ENCODE assay signal across 15 cellular contexts in the genomic region with DNA sequence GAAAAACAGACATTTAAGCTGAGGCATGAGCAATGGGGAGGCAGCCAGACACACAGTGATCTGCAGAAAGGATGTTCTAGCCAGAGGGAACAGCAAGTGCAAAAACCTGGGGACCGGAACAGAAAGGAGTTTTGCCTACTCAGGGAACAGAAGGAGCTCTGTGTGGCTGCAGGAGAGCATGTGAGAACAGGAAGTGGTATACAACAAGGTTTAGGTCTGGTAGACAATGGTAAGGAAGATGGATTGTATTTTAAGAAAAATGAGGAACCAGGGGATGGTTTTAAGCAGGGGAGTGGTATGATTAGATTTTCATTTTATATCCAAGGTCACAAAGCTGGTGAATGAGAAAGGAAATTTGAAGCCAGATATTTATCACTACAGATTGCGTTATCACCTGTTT.
DNase-seq lines count a peak whose midpoint lies in the region; ATAC-seq, FAIRE-seq and TF ChIP-seq lines count a peak whose summit lies in the region.
"Had no signal": no experiment of that assay in that cellular context is flagged by ENCODE, and none has a peak within 500 bp of the region (broad histone marks: within the 10 kb centered on the region; RNA-seq: fewer than 3 reads in every experiment).

No MANE protein-coding gene starts in this region.

- TF ChIP-seq EP300 in GM12878 (IDR thresholded peaks at IDR 0.05; ENCODE audit: borderline replicate concordance in 1 of 2, control insufficient read depth in 1 of 2, low read depth in 2 of 2, low read length in 2 of 2), result no peak

- TF ChIP-seq RAD21 in GM12878 (IDR thresholded peaks at IDR 0.05; ENCODE audit: insufficient read depth, low read depth, low read length), result no peak

- in situ Hi-C loops in GM12878 (cut with MboI), result no loop called here

- no TSS peak for BruUV-seq in GM12878 (replicated peaks; lab: Mats Ljungman, UMichigan)

- no peaks in the 10 kb centered on the region; the same call in 1 of the 2 replicates for H3K4me1 ChIP-seq in GM12878 (ENCODE audit: control insufficient read depth, insufficient read depth, low read length)
- H3K4me1 ChIP-seq: A549 had no signal

- FAIRE-seq in GM12878 (lab: Jason Lieb, UNC), result no peak
- FAIRE-seq: A549 had no signal

- no peak overlapping the region for H3K4me2 ChIP-seq in GM12878 (ENCODE audit: control insufficient read depth, insufficient read depth)
- H3K4me2 ChIP-seq: A549, PC-9 had no signal

- TF ChIP-seq POLR2A in GM12878 (IDR thresholded peaks at IDR 0.05; ENCODE audit: low read depth, low read length), result no peak

- no peaks in the 10 kb centered on the region; the same call in 2 of the 3 replicates for H3K9me3 ChIP-seq in GM12878 (replicated peaks; ENCODE audit: control insufficient read depth, insufficient read depth, low read length)

- H3K79me2 ChIP-seq in GM12878 (ENCODE audit: control insufficient read depth, insufficient read depth, low read length), result no peaks in the 10 kb centered on the region

- intact Hi-C loops in GM12878 (cut with micrococcal nuclease; ENCODE audit: unreplicated experiment), result no loop called here

- H3K36me3 ChIP-seq in GM12878 (ENCODE audit: control insufficient read depth in 2 of 2, insufficient read depth in 2 of 2, low read length in 1 of 2), result no peaks in the 10 kb centered on the region

- 27% methylated on average over 2 of the region's 2 CpGs for WGBS in GM12878 (ENCODE audit: insufficient coverage, insufficient replicate concordance, low lambda C conversion rate, missing lambda C conversion rate)

- H3K4me3 ChIP-seq in GM12878, result no peak overlapping the region
- H3K4me3 ChIP-seq: A549, PC-9 had no signal

- ATAC-seq in GM12878, result no peak
- no peak for ATAC-seq in GM21360 (IDR thresholded peaks at IDR 0.05; ENCODE audit: unreplicated experiment)
- ATAC-seq: A549 had no signal

- no peak overlapping the region for H3K27ac ChIP-seq in GM12878 (ENCODE audit: control insufficient read depth, insufficient read depth)
- H3K27ac ChIP-seq: A549, C4-2B, PC-9 had no signal

- no peak overlapping the region for H3K9ac ChIP-seq in GM12878 (ENCODE audit: control insufficient read depth, insufficient read depth, low read length)

- SMC1A ChIA-PET in GM12878 (lab: Charles Lee; ENCODE audit: uncharacterized antibody, unreplicated experiment), result no interaction called here

- CTCF ChIA-PET in GM12878 (lab: Yijun Ruan, JAX), result interaction anchor here (1.0 kb wide), 1 partner anchor 37 kb away, joined by 3 read pairs; no protein-coding TSS in a partner anchor

- POLR2A ChIA-PET in GM12878 (lab: Charles Lee), result no interaction called here

- no peak for TF ChIP-seq CTCF in GM12878 (IDR thresholded peaks at IDR 0.05 in 2 of 3, conservative IDR thresholded peaks at IDR 0.05 in 1 of 3; ENCODE audit: control insufficient read depth in 2 of 3, extremely low read depth in 1 of 3, insufficient read depth in 1 of 3, low read depth in 3 of 3, low read length in 3 of 3)

- DNase-seq in NOMO-1 treated with DMSO at 0.1 percent for 48 hours (lab: John Stamatoyannopoulos, UW; ENCODE audit: unreplicated experiment), result peak; percentile 26
- no peak for DNase-seq in NOMO-1 (lab: John Stamatoyannopoulos, UW; ENCODE audit: unreplicated experiment in 2 of 2)
- peak; percentile 24 for DNase-seq in GDM1 (lab: John Stamatoyannopoulos, UW)
- DNase-seq in MV-4-11 (lab: John Stamatoyannopoulos, UW), result peak; percentile 58
- no peak for DNase-seq in GM12878 (ENCODE audit: low read depth, low spot score)
- DNase-seq in SW 1271 (lab: John Stamatoyannopoulos, UW), result no peak
- DNase-seq: H9; Kasumi-1; NCI-H1436; NCI-H526; NK-92 treated with Interleukin-12 subunit alpha and Interleukin-12 subunit beta, amount 100 ng/mL, for 24 hours; PC-9 had no signal

- RAD21 ChIA-PET in GM12878 (lab: Charles Lee; ENCODE audit: unreplicated experiment), result no interaction called here

- H2AFZ ChIP-seq in GM12878 (ENCODE audit: control insufficient read depth, low read depth, low read length), result no peak overlapping the region
- H2AFZ ChIP-seq: PC-9 had no signal

- 0 out of 4 replicates have a peak, but pooled peaks cover 0 to 3% of the 10 kb centered on the region in 2 experiments for H3K27me3 ChIP-seq in GM12878 (replicated peaks in 1 of 2; ENCODE audit: control insufficient read depth in 2 of 2, insufficient read depth in 2 of 2, low read length in 1 of 2)

- no peaks in the 10 kb centered on the region; the same call in 1 of the 2 replicates for H4K20me1 ChIP-seq in GM12878 (ENCODE audit: control insufficient read depth, insufficient read depth)

TF ChIP-seq in GM12878, 131 proteins besides CTCF, POLR2A, EP300 and RAD21:
- TF ChIP-seq BCL3 (IDR thresholded peaks at IDR 0.05; ENCODE audit: borderline replicate concordance, insufficient read depth, low read depth, low read length, poor library complexity, severe bottlenecking) (no peak), SPI1 (IDR thresholded peaks at IDR 0.05; ENCODE audit: borderline replicate concordance, insufficient read depth, low read depth, low read length) (peak; percentile 37; the same call in 1 of the 2 replicates)

Comparison
In these comparisons a context has a peak if more than half of its experiments do, and no peak if none do; other contexts are left out.
1. DNase-seq: peak in NOMO-1 treated with DMSO at 0.1 percent for 48 hours (single experiment), GDM1 (single experiment) and MV-4-11 (single experiment); none in NOMO-1 (0 of 2), GM12878 (single experiment) and SW 1271 (0 of 2).